ENCODE assay signal across 24 cellular contexts in genomic region chr1:103496014-103496635, GRCh38. TPM values are rescaled to one million over a fixed set of nuclear protein-coding genes. Genes with fewer than 3 reads are reported as not detected.
DNase-seq lines count a peak whose midpoint lies in the region; FAIRE-seq and TF ChIP-seq lines count a peak whose summit lies in the region.
"Had no signal": no experiment of that assay in that cellular context is flagged by ENCODE, and none has a peak within 500 bp of the region (broad histone marks: within the 10 kb centered on the region; RNA-seq: fewer than 3 reads in every experiment).

No MANE protein-coding gene starts in this region.

- dilution Hi-C loops in keratinocyte (cut with MboI; ENCODE audit: extremely low pct_ligation_motif_present, low sequenced_read_pairs), result no loop called here

- H3K4me1 ChIP-seq in keratinocyte (ENCODE audit: control insufficient read depth, extremely low read depth, insufficient read depth, low read length), result no peaks in the 10 kb centered on the region
- H3K4me1 ChIP-seq: body of pancreas, lower lobe of right lung, right atrium auricular region, testis had no signal

- no peaks in the 10 kb centered on the region for H4K20me1 ChIP-seq in keratinocyte (ENCODE audit: control insufficient read depth, extremely low read depth, insufficient read depth, low read length)

- TF ChIP-seq CTCF in chondrocyte (IDR thresholded peaks at IDR 0.05) (no peak), keratinocyte (optimal IDR thresholded peaks at IDR 0.05 in 1 of 3, IDR thresholded peaks at IDR 0.05 in 1 of 3, conservative IDR thresholded peaks at IDR 0.05 in 1 of 3; ENCODE audit: extremely low read depth in 1 of 3, insufficient read depth in 2 of 3, low read length in 3 of 3) (no peak), glutamatergic neuron (IDR thresholded peaks at IDR 0.05; ENCODE audit: partially characterized antibody, unreplicated experiment) (no peak)

- H3K4me3 ChIP-seq in keratinocyte (ENCODE audit: control insufficient read depth in 2 of 3, extremely low read depth in 1 of 3, insufficient read depth in 2 of 3, low read depth in 1 of 3, low read length in 3 of 3), result no peak overlapping the region
- H3K4me3 ChIP-seq: body of pancreas, lower lobe of right lung, PC-9, right atrium auricular region, testis had no signal

- H3K27ac Mint-ChIP-seq in chondrocyte (ENCODE audit: unreplicated experiment), result peak overlapping the region; percentile 60
- no peak overlapping the region for H3K27ac Mint-ChIP-seq in glutamatergic neuron (ENCODE audit: unreplicated experiment)
- H3K27ac Mint-ChIP-seq: activated CD8-positive, alpha-beta T cell treated with anti-CD3 and anti-CD28 coated beads for 36 hours; activated naive CD4-positive, alpha-beta T cell treated with anti-CD3 and anti-CD28 coated beads, Interleukin-2, amount 50 U/mL, for 24 hours; CD8-positive, alpha-beta T cell had no signal

- H3K9me3 Mint-ChIP-seq in chondrocyte (ENCODE audit: low read depth) (peaks cover 8% of the 10 kb centered on the region), glutamatergic neuron (ENCODE audit: unreplicated experiment) (no peaks in the 10 kb centered on the region)
- H3K9me3 Mint-ChIP-seq: activated CD8-positive, alpha-beta T cell treated with anti-CD3 and anti-CD28 coated beads for 36 hours; activated naive CD4-positive, alpha-beta T cell treated with anti-CD3 and anti-CD28 coated beads, Interleukin-2, amount 50 U/mL, for 24 hours; CD8-positive, alpha-beta T cell had no signal

- H3K4me2 ChIP-seq in keratinocyte (ENCODE audit: control insufficient read depth, extremely low read depth, insufficient read depth, low read depth, low read length), result no peak overlapping the region
- H3K4me2 ChIP-seq: PC-9 had no signal

- no peak overlapping the region for H2AFZ ChIP-seq in keratinocyte (ENCODE audit: control insufficient read depth, low read length)
- H2AFZ ChIP-seq: PC-9 had no signal

- H3K79me2 ChIP-seq in keratinocyte (ENCODE audit: control insufficient read depth, insufficient read depth, low read length), result no peaks in the 10 kb centered on the region

- no peak overlapping the region for H3K9ac ChIP-seq in keratinocyte (ENCODE audit: control insufficient read depth, extremely low read depth, insufficient read depth, low read length)

- H3K36me3 ChIP-seq in keratinocyte (ENCODE audit: control insufficient read depth in 2 of 2, extremely low read depth in 1 of 2, insufficient read depth in 2 of 2, low read length in 2 of 2), result no peaks in the 10 kb centered on the region
- H3K36me3 ChIP-seq: lower lobe of right lung, right atrium auricular region had no signal

- TF ChIP-seq POLR2A in GM12891 (IDR thresholded peaks at IDR 0.05; ENCODE audit: low read depth, low read length), result no peak

- peaks cover 22% of the 10 kb centered on the region for H3K4me1 Mint-ChIP-seq in chondrocyte (ENCODE audit: low read depth)
- H3K4me1 Mint-ChIP-seq in glutamatergic neuron (ENCODE audit: low read depth, unreplicated experiment), result no peaks in the 10 kb centered on the region

- H3K27ac ChIP-seq in keratinocyte (ENCODE audit: control insufficient read depth, insufficient read depth, low read length), result no peak overlapping the region
- H3K27ac ChIP-seq: body of pancreas, lower lobe of right lung, PC-9, right atrium auricular region, testis had no signal

- FAIRE-seq in RCC 7860 (lab: Jason Lieb, UNC) (peak; percentile 61), keratinocyte (lab: Jason Lieb, UNC) (peak; percentile 55), GM12891 (lab: Jason Lieb, UNC) (no peak)
- FAIRE-seq: GM18507 had no signal

- no peaks in the 10 kb centered on the region for H3K9me3 ChIP-seq in keratinocyte (ENCODE audit: control insufficient read depth, low read depth, low read length)
- H3K9me3 ChIP-seq: body of pancreas, lower lobe of right lung, right atrium auricular region, testis had no signal

- H3K36me3 Mint-ChIP-seq in chondrocyte (ENCODE audit: low read depth) (peaks cover 2% of the 10 kb centered on the region), glutamatergic neuron (ENCODE audit: unreplicated experiment) (no peaks in the 10 kb centered on the region)
- H3K36me3 Mint-ChIP-seq: activated naive CD4-positive, alpha-beta T cell treated with anti-CD3 and anti-CD28 coated beads, Interleukin-2, amount 50 U/mL, for 24 hours; CD8-positive, alpha-beta T cell had no signal

- H3K27me3 Mint-ChIP-seq in chondrocyte (ENCODE audit: low read depth), result peaks cover 2% of the 10 kb centered on the region
- H3K27me3 Mint-ChIP-seq in glutamatergic neuron (ENCODE audit: unreplicated experiment), result peaks cover 1% of the 10 kb centered on the region

- peak; percentile 5 for DNase-seq in GM03348 (ENCODE audit: low spot score)
- no peak for DNase-seq in RCC 7860 (ENCODE audit: low spot score)
- DNase-seq in chondrocyte (ENCODE audit: low spot score), result no peak
- no peak for DNase-seq in keratinocyte (ENCODE audit: low read depth, low spot score)
- DNase-seq in dermis blood vessel endothelial cell, result no peak
- DNase-seq in GM12891 (ENCODE audit: insufficient read length, low spot score), result no peak
- no peak for DNase-seq in glutamatergic neuron
- DNase-seq in RPMI8226, result no peak
- DNase-seq: activated CD4-positive, CD25-positive, alpha-beta regulatory T cell; activated CD8-positive, alpha-beta T cell treated with anti-CD3 and anti-CD28 coated beads for 36 hours; activated T-cell treated with anti-CD3 and anti-CD28 coated beads, Interleukin-2, amount 50 U/mL, for 48 hours; body of pancreas; CD8-positive, alpha-beta T cell; Kasumi-1; lower lobe of right lung; NCI-H1417 treated with DMSO at 0.1 percent for 48 hours; NCI-H82; PC-9; stimulated activated CD4-positive, alpha-beta T cell treated with anti-CD3 and anti-CD28 coated beads, Interleukin-15, amount 100 ng/mL, for 24 hours; T-helper 9 cell; testis had no signal

- H3K27me3 ChIP-seq in keratinocyte (ENCODE audit: control insufficient read depth, extremely low read depth, insufficient read depth, low read length), result no peaks in the 10 kb centered on the region
- H3K27me3 ChIP-seq: body of pancreas, right atrium auricular region, testis had no signal

- no peaks in the 10 kb centered on the region for H3K9me1 ChIP-seq in keratinocyte (ENCODE audit: control insufficient read depth, extremely low read depth, insufficient read depth, low read length)

- H3K4me3 Mint-ChIP-seq in chondrocyte (ENCODE audit: unreplicated experiment) (no peak overlapping the region), glutamatergic neuron (ENCODE audit: unreplicated experiment) (no peak overlapping the region)
- H3K4me3 Mint-ChIP-seq: activated CD8-positive, alpha-beta T cell treated with anti-CD3 and anti-CD28 coated beads for 36 hours; activated naive CD4-positive, alpha-beta T cell treated with anti-CD3 and anti-CD28 coated beads, Interleukin-2, amount 50 U/mL, for 24 hours; CD8-positive, alpha-beta T cell had no signal

TF ChIP-seq in GM12891, 5 proteins besides CTCF, POLR2A, EP300 and RAD21:
- TF ChIP-seq SPI1 (IDR thresholded peaks at IDR 0.05; ENCODE audit: low read depth, low read length) (no peak), POLR2AphosphoS5 (IDR thresholded peaks at IDR 0.05; ENCODE audit: low read depth, low read length) (no peak), POU2F2 (IDR thresholded peaks at IDR 0.05; ENCODE audit: low read depth, low read length) (no peak), PAX5 (IDR thresholded peaks at IDR 0.05; ENCODE audit: insufficient read depth, low read length, severe bottlenecking) (no peak), TAF1 (IDR thresholded peaks at IDR 0.05; ENCODE audit: low read depth, low read length) (no peak)

RNA-seq across cellular contexts. Expression of gene RNPC3, which starts 29.4 kb away (rescaled TPM):
- 9.9 to 17.6 TPM (median 10.6 TPM) in 3 replicates for total RNA-seq in chondrocyte
- 10.4 to 26.6 TPM (median 19.6 TPM) in 3 replicates for polyA plus RNA-seq in keratinocyte
- polyA plus RNA-seq in keratinocyte (2011; ENCODE audit: low read depth), result 18.3 TPM
- 5.5 and 9.2 TPM in 2 replicates for polyA plus RNA-seq in keratinocyte (2011; cell fraction: cytosol; rRNA removed)
- polyA plus RNA-seq in keratinocyte (2011; cell fraction: nucleus; rRNA removed), result 87.8 and 90.4 TPM in 2 replicates
- polyA plus RNA-seq in keratinocyte (2012; ENCODE audit: low replicate concordance), result 6.8 and 12.2 TPM in 2 replicates
- polyA minus RNA-seq in keratinocyte, result 2.1 to 19.3 TPM (median 14.8 TPM) in 3 replicates
- 7.1 TPM for polyA minus RNA-seq in keratinocyte (2011; cell fraction: cytosol; rRNA and poly(A)+ RNA removed)
- polyA minus RNA-seq in keratinocyte (2011; cell fraction: nucleus; rRNA and poly(A)+ RNA removed), result 15.8 and 31.6 TPM in 2 replicates
- total RNA-seq in dermis blood vessel endothelial cell, result 3.1 and 4.8 TPM in 2 replicates
- polyA plus RNA-seq in GM12891 (2012; ENCODE audit: low read depth, missing spikeins), result 17.7 TPM
- 33.8 TPM for total RNA-seq in glutamatergic neuron (ENCODE audit: unreplicated experiment)
